ENCODE assay signal across 27 cellular contexts in genomic region chr10:22029450-22030236, GRCh38. TPM values are rescaled to one million over a fixed set of nuclear protein-coding genes. Genes with fewer than 3 reads are reported as not detected.
DNase-seq lines count a peak whose midpoint lies in the region; ATAC-seq and FAIRE-seq lines count a peak whose summit lies in the region.
"Had no signal": no experiment of that assay in that cellular context is flagged by ENCODE, and none has a peak within 500 bp of the region (broad histone marks: within the 10 kb centered on the region; RNA-seq: fewer than 3 reads in every experiment).

No MANE protein-coding gene starts in this region.

- H3K4me1 ChIP-seq in small intestine (ENCODE audit: control insufficient read depth in 2 of 2, insufficient read depth in 1 of 2, low read depth in 1 of 2, low read length in 1 of 2) = no peaks in the 10 kb centered on the region
- H3K4me1 ChIP-seq: BLaER1, Peyer's patch, psoas muscle had no signal

- no peaks in the 10 kb centered on the region for H3K9me3 Mint-ChIP-seq in activated naive CD8-positive, alpha-beta T cell (ENCODE audit: low read depth)
- H3K9me3 Mint-ChIP-seq in activated naive CD8-positive, alpha-beta T cell treated with anti-CD3 and anti-CD28 coated beads, Interleukin-2, amount 50 U/mL, for 24 hours = peaks cover 10% of the 10 kb centered on the region
- H3K9me3 Mint-ChIP-seq: effector memory CD8-positive, alpha-beta T cell had no signal

- peak; percentile 5 for FAIRE-seq in small intestine (lab: Jason Lieb, UNC)
- FAIRE-seq: GM18507 had no signal

- 13 to 61% (median 29%) methylated on average over 12 of the region's 12 CpGs for WGBS in small intestine, 3 donors

- no peaks in the 10 kb centered on the region for H3K9me3 ChIP-seq in small intestine (ENCODE audit: control insufficient read depth, low read depth)
- H3K9me3 ChIP-seq: psoas muscle, testis had no signal

- no peak overlapping the region for H3K27ac Mint-ChIP-seq in activated naive CD8-positive, alpha-beta T cell
- H3K27ac Mint-ChIP-seq in activated naive CD8-positive, alpha-beta T cell treated with anti-CD3 and anti-CD28 coated beads, Interleukin-2, amount 50 U/mL, for 24 hours = no peak overlapping the region
- H3K27ac Mint-ChIP-seq: effector memory CD8-positive, alpha-beta T cell had no signal

- no peak for ATAC-seq in activated naive CD8-positive, alpha-beta T cell treated with anti-CD3 and anti-CD28 coated beads, Interleukin-2, amount 50 U/mL, for 24 hours
- no peak for ATAC-seq in GM21515 (IDR thresholded peaks at IDR 0.05; ENCODE audit: unreplicated experiment)
- no peak for ATAC-seq in HG03432 (IDR thresholded peaks at IDR 0.05; ENCODE audit: unreplicated experiment)
- no peak for ATAC-seq in GM18867 (IDR thresholded peaks at IDR 0.05; ENCODE audit: unreplicated experiment)
- ATAC-seq: effector memory CD8-positive, alpha-beta T cell; esophagus mucosa; left cardiac atrium; psoas muscle had no signal

- no peaks in the 10 kb centered on the region for H3K27me3 ChIP-seq in small intestine (ENCODE audit: control insufficient read depth in 2 of 2, insufficient read depth in 2 of 2, low read length in 2 of 2)
- H3K27me3 ChIP-seq: BLaER1, Peyer's patch, testis had no signal

- H3K27me3 Mint-ChIP-seq in activated naive CD8-positive, alpha-beta T cell = peaks cover 5% of the 10 kb centered on the region
- H3K27me3 Mint-ChIP-seq in activated naive CD8-positive, alpha-beta T cell treated with anti-CD3 and anti-CD28 coated beads, Interleukin-2, amount 50 U/mL, for 24 hours = peaks cover 11% of the 10 kb centered on the region

- no peak overlapping the region for H3K27ac ChIP-seq in small intestine (ENCODE audit: low read depth in 1 of 2, low read length in 1 of 2)
- H3K27ac ChIP-seq: BLaER1, Peyer's patch, psoas muscle, testis had no signal

- H3K4me1 Mint-ChIP-seq in activated naive CD8-positive, alpha-beta T cell (ENCODE audit: low read depth) = peaks cover 10% of the 10 kb centered on the region
- H3K4me1 Mint-ChIP-seq in activated naive CD8-positive, alpha-beta T cell treated with anti-CD3 and anti-CD28 coated beads, Interleukin-2, amount 50 U/mL, for 24 hours = peaks cover 2% of the 10 kb centered on the region

- no peaks in the 10 kb centered on the region for H3K36me3 ChIP-seq in small intestine (ENCODE audit: control insufficient read depth in 2 of 2, insufficient read depth in 2 of 2, low read length in 2 of 2)
- H3K36me3 ChIP-seq: BLaER1, Peyer's patch had no signal

- no peak for DNase-seq in activated naive CD8-positive, alpha-beta T cell treated with anti-CD3 and anti-CD28 coated beads, Interleukin-2, amount 50 U/mL, for 24 hours
- peak; percentile 77 for DNase-seq in OCI-M1 (lab: John Stamatoyannopoulos, UW)
- DNase-seq in central memory CD4-positive, alpha-beta T cell = peak; percentile 11
- DNase-seq in small intestine = peak; percentile 79
- DNase-seq: activated T-cell treated with anti-CD3 and anti-CD28 coated beads for 4 hours; cortex of kidney; DND-41; effector memory CD8-positive, alpha-beta T cell; foreskin melanocyte; Karpas-422; left cardiac atrium; NCI-H1048; NCI-H1694 treated with DMSO at 0.1 percent for 48 hours; NCI-H2171 treated with DMSO at 0.1 percent for 48 hours; NCI-H526; NK-92 treated with Interleukin-12 subunit alpha and Interleukin-12 subunit beta, amount 100 ng/mL, for 24 hours; Peyer's patch; psoas muscle; SHP77 treated with DMSO at 0.1 percent for 48 hours; testis had no signal

- no peak overlapping the region for H3K4me3 ChIP-seq in small intestine (ENCODE audit: low read depth in 1 of 2, low read length in 2 of 2)
- H3K4me3 ChIP-seq: BLaER1, Peyer's patch, psoas muscle, testis had no signal

- peak overlapping the region; percentile 8 for H3K4me3 Mint-ChIP-seq in activated naive CD8-positive, alpha-beta T cell
- no peak overlapping the region for H3K4me3 Mint-ChIP-seq in activated naive CD8-positive, alpha-beta T cell treated with anti-CD3 and anti-CD28 coated beads, Interleukin-2, amount 50 U/mL, for 24 hours
- H3K4me3 Mint-ChIP-seq: effector memory CD8-positive, alpha-beta T cell had no signal

- H3K36me3 Mint-ChIP-seq in activated naive CD8-positive, alpha-beta T cell = peaks cover 3% of the 10 kb centered on the region
- H3K36me3 Mint-ChIP-seq in activated naive CD8-positive, alpha-beta T cell treated with anti-CD3 and anti-CD28 coated beads, Interleukin-2, amount 50 U/mL, for 24 hours (ENCODE audit: low read depth) = no peaks in the 10 kb centered on the region

RNA-seq across cellular contexts. Expression of gene DNAJC1, which starts 26.1 kb away (rescaled TPM):
- polyA plus RNA-seq in small intestine = 10 to 100 TPM; 20.6 to 30.0 (median 28.6) TPM
